1 cellular context compared by ENCODE assay signal in genomic region chr1:205680073-205680851, GRCh38.
TF ChIP-seq lines count a peak whose summit lies in the region.

A gene with protein sequence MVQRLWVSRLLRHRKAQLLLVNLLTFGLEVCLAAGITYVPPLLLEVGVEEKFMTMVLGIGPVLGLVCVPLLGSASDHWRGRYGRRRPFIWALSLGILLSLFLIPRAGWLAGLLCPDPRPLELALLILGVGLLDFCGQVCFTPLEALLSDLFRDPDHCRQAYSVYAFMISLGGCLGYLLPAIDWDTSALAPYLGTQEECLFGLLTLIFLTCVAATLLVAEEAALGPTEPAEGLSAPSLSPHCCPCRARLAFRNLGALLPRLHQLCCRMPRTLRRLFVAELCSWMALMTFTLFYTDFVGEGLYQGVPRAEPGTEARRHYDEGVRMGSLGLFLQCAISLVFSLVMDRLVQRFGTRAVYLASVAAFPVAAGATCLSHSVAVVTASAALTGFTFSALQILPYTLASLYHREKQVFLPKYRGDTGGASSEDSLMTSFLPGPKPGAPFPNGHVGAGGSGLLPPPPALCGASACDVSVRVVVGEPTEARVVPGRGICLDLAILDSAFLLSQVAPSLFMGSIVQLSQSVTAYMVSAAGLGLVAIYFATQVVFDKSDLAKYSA (minus strand): TSS chr1:205680509. CDS start chr1:205664656, 15,853 bp downstream.

TF ChIP-seq in HepG2, 621 proteins besides CTCF, POLR2A, EP300 and RAD21 (continued from another document and continues in another):
- TF ChIP-seq PATZ1 (CRISPR knock-in tag; IDR thresholded peaks at IDR 0.05), result peak; percentile 53
- peak; percentile 13 for TF ChIP-seq ZFY (CRISPR knock-in tag; IDR thresholded peaks at IDR 0.05)
- TF ChIP-seq ZFAT (CRISPR knock-in tag; conservative IDR thresholded peaks at IDR 0.05), result no peak
- TF ChIP-seq CBX2 (IDR thresholded peaks at IDR 0.05; ENCODE audit: low read depth, low read length), result no peak
- TF ChIP-seq CBX2 (CRISPR knock-in tag; IDR thresholded peaks at IDR 0.05; ENCODE audit: low read depth), result no peak
- no peak for TF ChIP-seq NFIC (IDR thresholded peaks at IDR 0.05; ENCODE audit: low read length)
- TF ChIP-seq, protein P1, sequence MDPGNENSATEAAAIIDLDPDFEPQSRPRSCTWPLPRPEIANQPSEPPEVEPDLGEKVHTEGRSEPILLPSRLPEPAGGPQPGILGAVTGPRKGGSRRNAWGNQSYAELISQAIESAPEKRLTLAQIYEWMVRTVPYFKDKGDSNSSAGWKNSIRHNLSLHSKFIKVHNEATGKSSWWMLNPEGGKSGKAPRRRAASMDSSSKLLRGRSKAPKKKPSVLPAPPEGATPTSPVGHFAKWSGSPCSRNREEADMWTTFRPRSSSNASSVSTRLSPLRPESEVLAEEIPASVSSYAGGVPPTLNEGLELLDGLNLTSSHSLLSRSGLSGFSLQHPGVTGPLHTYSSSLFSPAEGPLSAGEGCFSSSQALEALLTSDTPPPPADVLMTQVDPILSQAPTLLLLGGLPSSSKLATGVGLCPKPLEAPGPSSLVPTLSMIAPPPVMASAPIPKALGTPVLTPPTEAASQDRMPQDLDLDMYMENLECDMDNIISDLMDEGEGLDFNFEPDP (CRISPR knock-in tag; conservative IDR thresholded peaks at IDR 0.05), result no peak
- no peak for TF ChIP-seq FOSL1 (CRISPR knock-in tag; IDR thresholded peaks at IDR 0.05; ENCODE audit: borderline replicate concordance)
- peak; percentile 74; the same call in 1 of the 2 replicates for TF ChIP-seq ZNF777 (CRISPR knock-in tag; IDR thresholded peaks at IDR 0.05)
- no peak for TF ChIP-seq RCOR2 (CRISPR knock-in tag; IDR thresholded peaks at IDR 0.05)
- TF ChIP-seq, protein P2, sequence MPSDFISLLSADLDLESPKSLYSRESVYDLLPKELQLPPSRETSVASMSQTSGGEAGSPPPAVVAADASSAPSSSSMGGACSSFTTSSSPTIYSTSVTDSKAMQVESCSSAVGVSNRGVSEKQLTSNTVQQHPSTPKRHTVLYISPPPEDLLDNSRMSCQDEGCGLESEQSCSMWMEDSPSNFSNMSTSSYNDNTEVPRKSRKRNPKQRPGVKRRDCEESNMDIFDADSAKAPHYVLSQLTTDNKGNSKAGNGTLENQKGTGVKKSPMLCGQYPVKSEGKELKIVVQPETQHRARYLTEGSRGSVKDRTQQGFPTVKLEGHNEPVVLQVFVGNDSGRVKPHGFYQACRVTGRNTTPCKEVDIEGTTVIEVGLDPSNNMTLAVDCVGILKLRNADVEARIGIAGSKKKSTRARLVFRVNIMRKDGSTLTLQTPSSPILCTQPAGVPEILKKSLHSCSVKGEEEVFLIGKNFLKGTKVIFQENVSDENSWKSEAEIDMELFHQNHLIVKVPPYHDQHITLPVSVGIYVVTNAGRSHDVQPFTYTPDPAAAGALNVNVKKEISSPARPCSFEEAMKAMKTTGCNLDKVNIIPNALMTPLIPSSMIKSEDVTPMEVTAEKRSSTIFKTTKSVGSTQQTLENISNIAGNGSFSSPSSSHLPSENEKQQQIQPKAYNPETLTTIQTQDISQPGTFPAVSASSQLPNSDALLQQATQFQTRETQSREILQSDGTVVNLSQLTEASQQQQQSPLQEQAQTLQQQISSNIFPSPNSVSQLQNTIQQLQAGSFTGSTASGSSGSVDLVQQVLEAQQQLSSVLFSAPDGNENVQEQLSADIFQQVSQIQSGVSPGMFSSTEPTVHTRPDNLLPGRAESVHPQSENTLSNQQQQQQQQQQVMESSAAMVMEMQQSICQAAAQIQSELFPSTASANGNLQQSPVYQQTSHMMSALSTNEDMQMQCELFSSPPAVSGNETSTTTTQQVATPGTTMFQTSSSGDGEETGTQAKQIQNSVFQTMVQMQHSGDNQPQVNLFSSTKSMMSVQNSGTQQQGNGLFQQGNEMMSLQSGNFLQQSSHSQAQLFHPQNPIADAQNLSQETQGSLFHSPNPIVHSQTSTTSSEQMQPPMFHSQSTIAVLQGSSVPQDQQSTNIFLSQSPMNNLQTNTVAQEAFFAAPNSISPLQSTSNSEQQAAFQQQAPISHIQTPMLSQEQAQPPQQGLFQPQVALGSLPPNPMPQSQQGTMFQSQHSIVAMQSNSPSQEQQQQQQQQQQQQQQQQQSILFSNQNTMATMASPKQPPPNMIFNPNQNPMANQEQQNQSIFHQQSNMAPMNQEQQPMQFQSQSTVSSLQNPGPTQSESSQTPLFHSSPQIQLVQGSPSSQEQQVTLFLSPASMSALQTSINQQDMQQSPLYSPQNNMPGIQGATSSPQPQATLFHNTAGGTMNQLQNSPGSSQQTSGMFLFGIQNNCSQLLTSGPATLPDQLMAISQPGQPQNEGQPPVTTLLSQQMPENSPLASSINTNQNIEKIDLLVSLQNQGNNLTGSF (CRISPR knock-in tag; IDR thresholded peaks at IDR 0.05), result no peak
- TF ChIP-seq KDM5B (CRISPR knock-in tag; IDR thresholded peaks at IDR 0.05; ENCODE audit: borderline replicate concordance), result 0 out of 2 replicates have a peak, but pooled peaks have one; percentile 28
- TF ChIP-seq MAX (IDR thresholded peaks at IDR 0.05), result peak; percentile 46; the same call in 1 of the 2 replicates
- TF ChIP-seq, protein P3, sequence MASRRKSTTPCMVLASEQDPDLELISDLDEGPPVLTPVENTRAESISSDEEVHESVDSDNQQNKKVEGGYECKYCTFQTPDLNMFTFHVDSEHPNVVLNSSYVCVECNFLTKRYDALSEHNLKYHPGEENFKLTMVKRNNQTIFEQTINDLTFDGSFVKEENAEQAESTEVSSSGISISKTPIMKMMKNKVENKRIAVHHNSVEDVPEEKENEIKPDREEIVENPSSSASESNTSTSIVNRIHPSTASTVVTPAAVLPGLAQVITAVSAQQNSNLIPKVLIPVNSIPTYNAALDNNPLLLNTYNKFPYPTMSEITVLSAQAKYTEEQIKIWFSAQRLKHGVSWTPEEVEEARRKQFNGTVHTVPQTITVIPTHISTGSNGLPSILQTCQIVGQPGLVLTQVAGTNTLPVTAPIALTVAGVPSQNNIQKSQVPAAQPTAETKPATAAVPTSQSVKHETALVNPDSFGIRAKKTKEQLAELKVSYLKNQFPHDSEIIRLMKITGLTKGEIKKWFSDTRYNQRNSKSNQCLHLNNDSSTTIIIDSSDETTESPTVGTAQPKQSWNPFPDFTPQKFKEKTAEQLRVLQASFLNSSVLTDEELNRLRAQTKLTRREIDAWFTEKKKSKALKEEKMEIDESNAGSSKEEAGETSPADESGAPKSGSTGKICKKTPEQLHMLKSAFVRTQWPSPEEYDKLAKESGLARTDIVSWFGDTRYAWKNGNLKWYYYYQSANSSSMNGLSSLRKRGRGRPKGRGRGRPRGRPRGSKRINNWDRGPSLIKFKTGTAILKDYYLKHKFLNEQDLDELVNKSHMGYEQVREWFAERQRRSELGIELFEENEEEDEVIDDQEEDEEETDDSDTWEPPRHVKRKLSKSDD (CRISPR knock-in tag; IDR thresholded peaks at IDR 0.05; ENCODE audit: low read depth), result no peak
- no peak for TF ChIP-seq ZSCAN22 (CRISPR knock-in tag; IDR thresholded peaks at IDR 0.05)
- no peak for TF ChIP-seq ZNF839 (CRISPR knock-in tag; IDR thresholded peaks at IDR 0.05; ENCODE audit: borderline replicate concordance)
- no peak for TF ChIP-seq TIGD3 (CRISPR knock-in tag; IDR thresholded peaks at IDR 0.05; ENCODE audit: borderline replicate concordance)
- TF ChIP-seq ZNF121 (CRISPR knock-in tag; IDR thresholded peaks at IDR 0.05), result no peak
- no peak for TF ChIP-seq THAP11 (CRISPR knock-in tag; IDR thresholded peaks at IDR 0.05)
- TF ChIP-seq, protein P4, sequence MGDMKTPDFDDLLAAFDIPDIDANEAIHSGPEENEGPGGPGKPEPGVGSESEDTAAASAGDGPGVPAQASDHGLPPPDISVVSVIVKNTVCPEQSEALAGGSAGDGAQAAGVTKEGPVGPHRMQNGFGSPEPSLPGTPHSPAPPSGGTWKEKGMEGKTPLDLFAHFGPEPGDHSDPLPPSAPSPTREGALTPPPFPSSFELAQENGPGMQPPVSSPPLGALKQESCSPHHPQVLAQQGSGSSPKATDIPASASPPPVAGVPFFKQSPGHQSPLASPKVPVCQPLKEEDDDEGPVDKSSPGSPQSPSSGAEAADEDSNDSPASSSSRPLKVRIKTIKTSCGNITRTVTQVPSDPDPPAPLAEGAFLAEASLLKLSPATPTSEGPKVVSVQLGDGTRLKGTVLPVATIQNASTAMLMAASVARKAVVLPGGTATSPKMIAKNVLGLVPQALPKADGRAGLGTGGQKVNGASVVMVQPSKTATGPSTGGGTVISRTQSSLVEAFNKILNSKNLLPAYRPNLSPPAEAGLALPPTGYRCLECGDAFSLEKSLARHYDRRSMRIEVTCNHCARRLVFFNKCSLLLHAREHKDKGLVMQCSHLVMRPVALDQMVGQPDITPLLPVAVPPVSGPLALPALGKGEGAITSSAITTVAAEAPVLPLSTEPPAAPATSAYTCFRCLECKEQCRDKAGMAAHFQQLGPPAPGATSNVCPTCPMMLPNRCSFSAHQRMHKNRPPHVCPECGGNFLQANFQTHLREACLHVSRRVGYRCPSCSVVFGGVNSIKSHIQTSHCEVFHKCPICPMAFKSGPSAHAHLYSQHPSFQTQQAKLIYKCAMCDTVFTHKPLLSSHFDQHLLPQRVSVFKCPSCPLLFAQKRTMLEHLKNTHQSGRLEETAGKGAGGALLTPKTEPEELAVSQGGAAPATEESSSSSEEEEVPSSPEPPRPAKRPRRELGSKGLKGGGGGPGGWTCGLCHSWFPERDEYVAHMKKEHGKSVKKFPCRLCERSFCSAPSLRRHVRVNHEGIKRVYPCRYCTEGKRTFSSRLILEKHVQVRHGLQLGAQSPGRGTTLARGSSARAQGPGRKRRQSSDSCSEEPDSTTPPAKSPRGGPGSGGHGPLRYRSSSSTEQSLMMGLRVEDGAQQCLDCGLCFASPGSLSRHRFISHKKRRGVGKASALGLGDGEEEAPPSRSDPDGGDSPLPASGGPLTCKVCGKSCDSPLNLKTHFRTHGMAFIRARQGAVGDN (CRISPR knock-in tag; IDR thresholded peaks at IDR 0.05), result peak; percentile 64
- TF ChIP-seq ATRX (CRISPR knock-in tag; IDR thresholded peaks at IDR 0.05; ENCODE audit: borderline replicate concordance), result no peak
- no peak for TF ChIP-seq ZNF207 (IDR thresholded peaks at IDR 0.05; ENCODE audit: borderline replicate concordance)
- TF ChIP-seq TBX2 (CRISPR knock-in tag; IDR thresholded peaks at IDR 0.05; ENCODE audit: borderline replicate concordance), result peak; percentile 52; the same call in 1 of the 2 replicates
- TF ChIP-seq ZBTB20 (CRISPR knock-in tag; IDR thresholded peaks at IDR 0.05; ENCODE audit: borderline replicate concordance, low read depth), result no peak
- no peak for TF ChIP-seq ZNF7 (CRISPR knock-in tag; IDR thresholded peaks at IDR 0.05)
- TF ChIP-seq, protein P5, sequence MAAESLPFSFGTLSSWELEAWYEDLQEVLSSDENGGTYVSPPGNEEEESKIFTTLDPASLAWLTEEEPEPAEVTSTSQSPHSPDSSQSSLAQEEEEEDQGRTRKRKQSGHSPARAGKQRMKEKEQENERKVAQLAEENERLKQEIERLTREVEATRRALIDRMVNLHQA (CRISPR knock-in tag; IDR thresholded peaks at IDR 0.05), result no peak
- TF ChIP-seq, protein P6, sequence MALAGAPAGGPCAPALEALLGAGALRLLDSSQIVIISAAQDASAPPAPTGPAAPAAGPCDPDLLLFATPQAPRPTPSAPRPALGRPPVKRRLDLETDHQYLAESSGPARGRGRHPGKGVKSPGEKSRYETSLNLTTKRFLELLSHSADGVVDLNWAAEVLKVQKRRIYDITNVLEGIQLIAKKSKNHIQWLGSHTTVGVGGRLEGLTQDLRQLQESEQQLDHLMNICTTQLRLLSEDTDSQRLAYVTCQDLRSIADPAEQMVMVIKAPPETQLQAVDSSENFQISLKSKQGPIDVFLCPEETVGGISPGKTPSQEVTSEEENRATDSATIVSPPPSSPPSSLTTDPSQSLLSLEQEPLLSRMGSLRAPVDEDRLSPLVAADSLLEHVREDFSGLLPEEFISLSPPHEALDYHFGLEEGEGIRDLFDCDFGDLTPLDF (CRISPR knock-in tag; IDR thresholded peaks at IDR 0.05), result no peak
- TF ChIP-seq SIN3A (IDR thresholded peaks at IDR 0.05; ENCODE audit: borderline replicate concordance, low read depth, low read length), result peak; percentile 22; the same call in 1 of the 2 replicates
- no peak for TF ChIP-seq ZBTB46 (CRISPR knock-in tag; IDR thresholded peaks at IDR 0.05; ENCODE audit: borderline replicate concordance)
- no peak for TF ChIP-seq ZNF691 (CRISPR knock-in tag; IDR thresholded peaks at IDR 0.05; ENCODE audit: borderline replicate concordance, low read depth)
- TF ChIP-seq HNRNPK (IDR thresholded peaks at IDR 0.05; ENCODE audit: low read depth, low read length, poor library complexity, severe bottlenecking), result peak; percentile 53
